In the genomic region with DNA sequence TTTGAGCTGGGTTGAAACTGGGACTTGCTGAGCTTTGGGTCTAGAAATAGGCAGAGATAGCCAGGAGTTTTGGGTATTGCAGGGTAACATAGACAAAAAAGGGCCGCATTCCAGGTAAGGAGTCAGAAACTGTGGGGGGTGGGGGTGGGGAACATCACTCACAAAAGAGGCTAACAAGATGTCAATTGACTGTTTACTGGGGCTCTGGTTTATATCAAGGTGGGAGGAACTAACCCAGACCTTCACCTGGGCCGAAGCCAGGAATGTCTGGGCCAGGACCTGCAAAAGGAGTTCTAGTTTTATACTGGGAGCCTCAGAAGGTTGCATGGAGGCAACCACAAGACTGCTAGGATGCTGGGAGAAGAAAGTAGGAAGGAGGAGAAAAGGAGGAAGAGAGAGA, we compare ENCODE assay signal across 25 cellular contexts.
DNase-seq lines count a peak whose midpoint lies in the region; ATAC-seq and TF ChIP-seq lines count a peak whose summit lies in the region.
"Had no signal": no experiment of that assay in that cellular context is flagged by ENCODE, and none has a peak within 500 bp of the region (broad histone marks: within the 10 kb centered on the region; RNA-seq: fewer than 3 reads in every experiment).

No MANE protein-coding gene starts in this region.

- intact Hi-C loops in uterus (cut with DNase I; ENCODE audit: low total_unique reads), result no loop called here

- H3K36me3 ChIP-seq in endodermal cell (ENCODE audit: control insufficient read depth, insufficient read depth, low read length) (no peaks in the 10 kb centered on the region), smooth muscle cell (ENCODE audit: low read depth) (no peaks in the 10 kb centered on the region), uterus (no peaks in the 10 kb centered on the region)
- H3K36me3 ChIP-seq: BE2C, BLaER1 had no signal

- peaks cover 12% of the 10 kb centered on the region for H3K4me1 ChIP-seq in endodermal cell (ENCODE audit: control insufficient read depth, insufficient read depth, low read length)
- H3K4me1 ChIP-seq in smooth muscle cell (ENCODE audit: low read depth), result peaks cover 3% of the 10 kb centered on the region
- H3K4me1 ChIP-seq in uterus, result no peaks in the 10 kb centered on the region
- H3K4me1 ChIP-seq: BE2C, BLaER1 had no signal

- H3K4me1 Mint-ChIP-seq in WTC11, result peaks cover 9% of the 10 kb centered on the region
- peaks cover 21% of the 10 kb centered on the region for H3K4me1 Mint-ChIP-seq in endodermal cell
- H3K4me1 Mint-ChIP-seq: CD14-positive monocyte; CD4-positive, alpha-beta memory T cell; CD4-positive, CD25-positive, alpha-beta regulatory T cell; CD8-positive, alpha-beta memory T cell had no signal

- no peak overlapping the region for H3K9ac ChIP-seq in endodermal cell (ENCODE audit: extremely low read depth, low read length, poor library complexity, severe bottlenecking)
- no peak overlapping the region for H3K9ac ChIP-seq in smooth muscle cell (ENCODE audit: low read depth)
- H3K9ac ChIP-seq: BLaER1 had no signal

- H3K27ac Mint-ChIP-seq in WTC11 (no peak overlapping the region), endodermal cell (no peak overlapping the region)
- H3K27ac Mint-ChIP-seq: CD14-positive monocyte; CD4-positive, alpha-beta memory T cell; CD4-positive, CD25-positive, alpha-beta regulatory T cell; CD8-positive, alpha-beta memory T cell had no signal

- H3K79me2 ChIP-seq in smooth muscle cell (ENCODE audit: low read depth), result no peaks in the 10 kb centered on the region

- no peak overlapping the region for H3K4me2 ChIP-seq in smooth muscle cell
- H3K4me2 ChIP-seq: BLaER1 had no signal

- H4K20me1 ChIP-seq in smooth muscle cell (ENCODE audit: low read depth), result no peaks in the 10 kb centered on the region
- H4K20me1 ChIP-seq: BLaER1 had no signal

- no peak overlapping the region for H2AFZ ChIP-seq in smooth muscle cell (ENCODE audit: low read depth)

- POLR2A ChIA-PET in WTC11 (lab: Charles Lee), result interaction anchor here (0.6 kb wide), 1 partner anchor 11 kb away, joined by 4 read pairs; no protein-coding TSS in a partner anchor

- no peaks in the 10 kb centered on the region for H3K27me3 Mint-ChIP-seq in WTC11 (ENCODE audit: low read depth)
- peaks cover 22% of the 10 kb centered on the region for H3K27me3 Mint-ChIP-seq in endodermal cell (ENCODE audit: insufficient read depth)

- TF ChIP-seq CTCF in WTC11 (IDR thresholded peaks at IDR 0.05), result no peak
- no peak for TF ChIP-seq CTCF in endodermal cell (conservative IDR thresholded peaks at IDR 0.05)
- no peak for TF ChIP-seq CTCF in smooth muscle cell (IDR thresholded peaks at IDR 0.05; ENCODE audit: borderline replicate concordance, insufficient read depth, poor library complexity, severe bottlenecking)
- TF ChIP-seq CTCF in uterus (IDR thresholded peaks at IDR 0.05), result no peak

- TF ChIP-seq POLR2A in uterus (IDR thresholded peaks at IDR 0.05), result no peak

- H3F3A ChIP-seq in smooth muscle cell (ENCODE audit: low read depth), result peaks cover 4% of the 10 kb centered on the region

- H3K36me3 Mint-ChIP-seq in WTC11 (no peaks in the 10 kb centered on the region), endodermal cell (ENCODE audit: low read depth) (no peaks in the 10 kb centered on the region)
- H3K36me3 Mint-ChIP-seq: CD14-positive monocyte; CD4-positive, alpha-beta memory T cell; CD4-positive, CD25-positive, alpha-beta regulatory T cell; CD8-positive, alpha-beta memory T cell had no signal

- H3K9me3 ChIP-seq in endodermal cell (ENCODE audit: control insufficient read depth, low read length), result no peaks in the 10 kb centered on the region
- no peaks in the 10 kb centered on the region for H3K9me3 ChIP-seq in smooth muscle cell (replicated peaks; ENCODE audit: low read depth)
- H3K9me3 ChIP-seq in uterus, result no peaks in the 10 kb centered on the region
- H3K9me3 ChIP-seq: BE2C, BLaER1 had no signal

- peaks cover 8% of the 10 kb centered on the region for H3K27me3 ChIP-seq in endodermal cell (ENCODE audit: control insufficient read depth, insufficient read depth, low read length, poor library complexity, severe bottlenecking)
- H3K27me3 ChIP-seq in smooth muscle cell (ENCODE audit: low read depth), result no peaks in the 10 kb centered on the region
- no peaks in the 10 kb centered on the region for H3K27me3 ChIP-seq in uterus
- H3K27me3 ChIP-seq: BE2C, BLaER1 had no signal

- ATAC-seq in WTC11 (peak; percentile 48), HG02588 (IDR thresholded peaks at IDR 0.05; ENCODE audit: unreplicated experiment) (no peak)

- WGBS in endodermal cell (ENCODE audit: insufficient coverage in 1 of 2, insufficient read length in 1 of 2), 2 experiments, result 88 to 100% methylated on average over 2 of the region's 2 CpGs
- WGBS in smooth muscle cell (ENCODE audit: low lambda C conversion rate), result 83% methylated on average over 2 of the region's 2 CpGs

- H3K27ac ChIP-seq in endodermal cell (ENCODE audit: low read depth, low read length) (no peak overlapping the region), smooth muscle cell (ENCODE audit: low read depth) (no peak overlapping the region), uterus (no peak overlapping the region)
- H3K27ac ChIP-seq: BLaER1 had no signal

- no peak overlapping the region for H3K4me3 Mint-ChIP-seq in WTC11
- no peak overlapping the region for H3K4me3 Mint-ChIP-seq in endodermal cell
- H3K4me3 Mint-ChIP-seq: CD14-positive monocyte; CD4-positive, alpha-beta memory T cell; CD4-positive, CD25-positive, alpha-beta regulatory T cell; CD8-positive, alpha-beta memory T cell had no signal

- H3K4me3 ChIP-seq in endodermal cell (ENCODE audit: low read length) (no peak overlapping the region), smooth muscle cell (no peak overlapping the region), uterus (no peak overlapping the region)
- H3K4me3 ChIP-seq: BLaER1 had no signal

- CTCF ChIA-PET in WTC11 (lab: Charles Lee), result interaction anchor here (1.5 to 1.7 kb wide), 2 partner anchors 11 to 73 kb away, joined by 9 to 14 read pairs; no protein-coding TSS in a partner anchor

- DNase-seq in ELF-1 (ENCODE audit: low read depth, low spot score) (peak; percentile 63), WTC11 (ENCODE audit: low spot score) (no peak), endodermal cell (peak; percentile 72), islet precursor cell (peak; percentile 88), NAMALWA (ENCODE audit: low spot score) (no peak), smooth muscle cell (lab: John Stamatoyannopoulos, UW; ENCODE audit: unreplicated experiment) (no peak), uterus (no peak)
- DNase-seq: 8988T; ACHN; BE2C; C1 segment of cervical spinal cord; CD4-positive, alpha-beta memory T cell; CD4-positive, CD25-positive, alpha-beta regulatory T cell; CD8-positive, alpha-beta memory T cell; COR-L47; DMS 273 treated with DMSO at 0.1 percent for 48 hours; DMS153; DMS53; DMS79; DND-41; EL; GF-D8 had no signal

- H3K9me3 Mint-ChIP-seq in WTC11, result no peaks in the 10 kb centered on the region; the same call in 1 of the 2 replicates
- H3K9me3 Mint-ChIP-seq in endodermal cell, result no peaks in the 10 kb centered on the region
- H3K9me3 Mint-ChIP-seq: CD4-positive, alpha-beta memory T cell; CD4-positive, CD25-positive, alpha-beta regulatory T cell had no signal

TF ChIP-seq in WTC11, 78 proteins besides CTCF, POLR2A, EP300 and RAD21:
- TF ChIP-seq FOXJ3 (CRISPR knock-in tag; IDR thresholded peaks at IDR 0.05; ENCODE audit: borderline replicate concordance), result no peak
- no peak for TF ChIP-seq NR1H2 (CRISPR knock-in tag; IDR thresholded peaks at IDR 0.05)
- no peak for TF ChIP-seq KAT7 (CRISPR knock-in tag; IDR thresholded peaks at IDR 0.05; ENCODE audit: borderline replicate concordance)
- no peak for TF ChIP-seq SMAD4 (CRISPR knock-in tag; IDR thresholded peaks at IDR 0.05)
- TF ChIP-seq CREB1 (CRISPR knock-in tag; IDR thresholded peaks at IDR 0.05), result no peak
- TF ChIP-seq, protein P1, sequence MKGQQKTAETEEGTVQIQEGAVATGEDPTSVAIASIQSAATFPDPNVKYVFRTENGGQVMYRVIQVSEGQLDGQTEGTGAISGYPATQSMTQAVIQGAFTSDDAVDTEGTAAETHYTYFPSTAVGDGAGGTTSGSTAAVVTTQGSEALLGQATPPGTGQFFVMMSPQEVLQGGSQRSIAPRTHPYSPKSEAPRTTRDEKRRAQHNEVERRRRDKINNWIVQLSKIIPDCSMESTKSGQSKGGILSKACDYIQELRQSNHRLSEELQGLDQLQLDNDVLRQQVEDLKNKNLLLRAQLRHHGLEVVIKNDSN (CRISPR knock-in tag; IDR thresholded peaks at IDR 0.05), result no peak
- no peak for TF ChIP-seq ZNF232 (CRISPR knock-in tag; IDR thresholded peaks at IDR 0.05)
- TF ChIP-seq CBFB (CRISPR knock-in tag; IDR thresholded peaks at IDR 0.05; ENCODE audit: low read depth), result no peak
- no peak for TF ChIP-seq OVOL2 (CRISPR knock-in tag; IDR thresholded peaks at IDR 0.05; ENCODE audit: borderline replicate concordance)
- TF ChIP-seq, protein P2, sequence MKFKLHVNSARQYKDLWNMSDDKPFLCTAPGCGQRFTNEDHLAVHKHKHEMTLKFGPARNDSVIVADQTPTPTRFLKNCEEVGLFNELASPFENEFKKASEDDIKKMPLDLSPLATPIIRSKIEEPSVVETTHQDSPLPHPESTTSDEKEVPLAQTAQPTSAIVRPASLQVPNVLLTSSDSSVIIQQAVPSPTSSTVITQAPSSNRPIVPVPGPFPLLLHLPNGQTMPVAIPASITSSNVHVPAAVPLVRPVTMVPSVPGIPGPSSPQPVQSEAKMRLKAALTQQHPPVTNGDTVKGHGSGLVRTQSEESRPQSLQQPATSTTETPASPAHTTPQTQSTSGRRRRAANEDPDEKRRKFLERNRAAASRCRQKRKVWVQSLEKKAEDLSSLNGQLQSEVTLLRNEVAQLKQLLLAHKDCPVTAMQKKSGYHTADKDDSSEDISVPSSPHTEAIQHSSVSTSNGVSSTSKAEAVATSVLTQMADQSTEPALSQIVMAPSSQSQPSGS (CRISPR knock-in tag; IDR thresholded peaks at IDR 0.05; ENCODE audit: borderline replicate concordance, low read depth), result no peak
- TF ChIP-seq ESRRA (CRISPR knock-in tag; IDR thresholded peaks at IDR 0.05; ENCODE audit: borderline replicate concordance), result no peak

Comparison
In these comparisons a context has a peak if more than half of its experiments do, and no peak if none do; other contexts are left out.
1. DNase-seq: peak in ELF-1 (single experiment), endodermal cell (single experiment) and islet precursor cell (single experiment); none in WTC11 (single experiment), NAMALWA (single experiment), smooth muscle cell (single experiment) and uterus (0 of 2).